In genomic region chr4:44038811-44039210, GRCh38 we compare ENCODE assay signal across 36 cellular contexts.
"Had no signal": no experiment of that assay in that cellular context is flagged by ENCODE, and none has a peak within 500 bp of the region (broad histone marks: within the 10 kb centered on the region; RNA-seq: fewer than 3 reads in every experiment).

No MANE protein-coding gene starts in this region.

- H3K27ac Mint-ChIP-seq: activated naive CD4-positive, alpha-beta T cell treated with anti-CD3 and anti-CD28 coated beads for 36 hours; activated naive CD4-positive, alpha-beta T cell treated with anti-CD3 and anti-CD28 coated beads, Interleukin-2, amount 10 ng/mL, durations not matched to agents 7 days and 5 days; activated naive CD4-positive, alpha-beta T cell treated with anti-CD3 and anti-CD28 coated beads, Interleukin-2, amount 50 U/mL, for 24 hours; activated naive CD4-positive, alpha-beta T cell treated with anti-CD3 and anti-CD28 coated beads, Interleukin-2, amount 50 U/mL, for 72 hours; activated naive CD8-positive, alpha-beta T cell; activated naive CD8-positive, alpha-beta T cell treated with anti-CD3 and anti-CD28 coated beads for 36 hours; activated naive CD8-positive, alpha-beta T cell treated with anti-CD3 and anti-CD28 coated beads, Interleukin-2, amount 10 ng/mL, durations not matched to agents 7 days and 5 days; activated naive CD8-positive, alpha-beta T cell treated with anti-CD3 and anti-CD28 coated beads, Interleukin-2, amount 50 U/mL, for 24 hours; activated T-cell treated with anti-CD3 and anti-CD28 coated beads, Interleukin-2, amount 50 U/mL, for 72 hours; activated T-helper 1 cell treated with anti-CD3 and anti-CD28 coated beads, Interleukin-12 subunit alpha, Interleukin-12 subunit beta, Interleukin-2, Interleukin-4 antibody, amounts not matched to agents 30 ng/mL and 10 ng/mL and 1 ng/mL, durations not matched to agents 14 hours and 24 hours and 36 hours; activated T-helper 17 cell treated with anti-CD3 and anti-CD28 coated beads, Interleukin-2, amount 50 U/mL, for 72 hours; activated T-helper 2 cell treated with anti-CD3 and anti-CD28 coated beads, Interferon-gamma antibody, Interleukin-2, Interleukin-4, amounts not matched to agents 10 μg/mL and 5 μg/mL and 100 μg/mL, durations not matched to agents 14 hours and 24 hours and 36 hours; brain had no signal

- H3K4me3 ChIP-seq: adrenal gland, ascending aorta, body of pancreas, breast epithelium, cardiac muscle cell had no signal

- H3K27me3 Mint-ChIP-seq: activated naive CD4-positive, alpha-beta T cell treated with anti-CD3 and anti-CD28 coated beads, Interleukin-2, amount 10 ng/mL, durations not matched to agents 7 days and 5 days; activated naive CD4-positive, alpha-beta T cell treated with anti-CD3 and anti-CD28 coated beads, Interleukin-2, amount 50 U/mL, for 24 hours; activated naive CD8-positive, alpha-beta T cell; activated naive CD8-positive, alpha-beta T cell treated with anti-CD3 and anti-CD28 coated beads for 36 hours; activated naive CD8-positive, alpha-beta T cell treated with anti-CD3 and anti-CD28 coated beads, Interleukin-2, amount 10 ng/mL, durations not matched to agents 7 days and 5 days; activated naive CD8-positive, alpha-beta T cell treated with anti-CD3 and anti-CD28 coated beads, Interleukin-2, amount 50 U/mL, for 24 hours; activated T-helper 17 cell treated with anti-CD3 and anti-CD28 coated beads, Interleukin-2, amount 50 U/mL, for 72 hours; brain; central memory CD8-positive, alpha-beta T cell had no signal

- H3K4me1 ChIP-seq: adrenal gland, ascending aorta, body of pancreas, breast epithelium had no signal

- ATAC-seq: activated naive CD4-positive, alpha-beta T cell treated with anti-CD3 and anti-CD28 coated beads, Interleukin-2, amount 50 U/mL, for 72 hours; activated naive CD8-positive, alpha-beta T cell treated with anti-CD3 and anti-CD28 coated beads, Interleukin-2, amount 50 U/mL, for 24 hours; activated T-cell treated with anti-CD3 and anti-CD28 coated beads, Interleukin-2, amount 50 U/mL, for 4 hours; activated T-cell treated with anti-CD3 and anti-CD28 coated beads, Interleukin-2, amount 50 U/mL, for 72 hours; activated T-helper 17 cell treated with anti-CD3 and anti-CD28 coated beads, Interleukin-2, amount 50 U/mL, for 72 hours; body of pancreas had no signal

- H3K9me3 Mint-ChIP-seq: activated naive CD4-positive, alpha-beta T cell treated with anti-CD3 and anti-CD28 coated beads for 36 hours; activated naive CD8-positive, alpha-beta T cell treated with anti-CD3 and anti-CD28 coated beads, Interleukin-2, amount 10 ng/mL, durations not matched to agents 7 days and 5 days; activated T-helper 1 cell treated with anti-CD3 and anti-CD28 coated beads, Interleukin-12 subunit alpha, Interleukin-12 subunit beta, Interleukin-2, Interleukin-4 antibody, amounts not matched to agents 30 ng/mL and 10 ng/mL and 1 ng/mL, durations not matched to agents 14 hours and 24 hours and 36 hours; brain had no signal

- H3K36me3 ChIP-seq: adrenal gland, ascending aorta, brain microvascular endothelial cell, breast epithelium, cardiac muscle cell had no signal

- H3K27ac ChIP-seq: adrenal gland, ascending aorta, body of pancreas, brain microvascular endothelial cell, breast epithelium, cardiac muscle cell had no signal

- H3K4me1 Mint-ChIP-seq: activated naive CD4-positive, alpha-beta T cell treated with anti-CD3 and anti-CD28 coated beads, Interleukin-2, amount 10 ng/mL, durations not matched to agents 7 days and 5 days; activated naive CD4-positive, alpha-beta T cell treated with anti-CD3 and anti-CD28 coated beads, Interleukin-2, amount 50 U/mL, for 24 hours; activated naive CD8-positive, alpha-beta T cell treated with anti-CD3 and anti-CD28 coated beads for 36 hours; activated naive CD8-positive, alpha-beta T cell treated with anti-CD3 and anti-CD28 coated beads, Interleukin-2, amount 10 ng/mL, durations not matched to agents 7 days and 5 days; activated naive CD8-positive, alpha-beta T cell treated with anti-CD3 and anti-CD28 coated beads, Interleukin-2, amount 50 U/mL, for 24 hours; activated T-helper 17 cell treated with anti-CD3 and anti-CD28 coated beads, Interleukin-2, amount 50 U/mL, for 72 hours; brain; central memory CD8-positive, alpha-beta T cell had no signal

- H3K9me3 ChIP-seq: ascending aorta, body of pancreas, breast epithelium had no signal

- H3K27me3 ChIP-seq: adrenal gland, ascending aorta, body of pancreas, brain microvascular endothelial cell, breast epithelium, cardiac muscle cell had no signal

- H3K4me3 Mint-ChIP-seq: activated naive CD4-positive, alpha-beta T cell treated with anti-CD3 and anti-CD28 coated beads for 36 hours; activated naive CD4-positive, alpha-beta T cell treated with anti-CD3 and anti-CD28 coated beads, Interleukin-2, amount 10 ng/mL, durations not matched to agents 7 days and 5 days; activated naive CD4-positive, alpha-beta T cell treated with anti-CD3 and anti-CD28 coated beads, Interleukin-2, amount 50 U/mL, for 24 hours; activated naive CD8-positive, alpha-beta T cell; activated naive CD8-positive, alpha-beta T cell treated with anti-CD3 and anti-CD28 coated beads for 36 hours; activated naive CD8-positive, alpha-beta T cell treated with anti-CD3 and anti-CD28 coated beads, Interleukin-2, amount 10 ng/mL, durations not matched to agents 7 days and 5 days; activated naive CD8-positive, alpha-beta T cell treated with anti-CD3 and anti-CD28 coated beads, Interleukin-2, amount 50 U/mL, for 24 hours; activated T-cell treated with anti-CD3 and anti-CD28 coated beads, Interleukin-2, amount 50 U/mL, for 4 hours; activated T-cell treated with anti-CD3 and anti-CD28 coated beads, Interleukin-2, amount 50 U/mL, for 72 hours; activated T-helper 1 cell treated with anti-CD3 and anti-CD28 coated beads, Interleukin-12 subunit alpha, Interleukin-12 subunit beta, Interleukin-2, Interleukin-4 antibody, amounts not matched to agents 30 ng/mL and 10 ng/mL and 1 ng/mL, durations not matched to agents 14 hours and 24 hours and 36 hours; activated T-helper 17 cell treated with anti-CD3 and anti-CD28 coated beads, Interleukin-2, amount 50 U/mL, for 72 hours; brain; central memory CD8-positive, alpha-beta T cell had no signal

- DNase-seq: activated effector memory CD4-positive, alpha-beta T cell treated with anti-CD3 and anti-CD28 coated beads, Interleukin-2, amount 50 U/mL, for 16 hours; activated effector memory CD4-positive, alpha-beta T cell treated with Interleukin-2 at 50 U/mL for 16 hours; activated gamma-delta T cell; activated gamma-delta T cell treated with Interleukin-2 at 50 U/mL for 16 hours; activated naive CD4-positive, alpha-beta T cell; activated naive CD4-positive, alpha-beta T cell treated with anti-CD3 and anti-CD28 coated beads for 36 hours; activated naive CD4-positive, alpha-beta T cell treated with anti-CD3 and anti-CD28 coated beads, Interleukin-2, amount 10 ng/mL, durations not matched to agents 7 days and 5 days; activated naive CD4-positive, alpha-beta T cell treated with anti-CD3 and anti-CD28 coated beads, Interleukin-2, amount 50 U/mL, for 16 hours; activated naive CD4-positive, alpha-beta T cell treated with Interleukin-2 at 50 U/mL for 16 hours; activated naive CD8-positive, alpha-beta T cell treated with anti-CD3 and anti-CD28 coated beads for 36 hours; activated naive CD8-positive, alpha-beta T cell treated with anti-CD3 and anti-CD28 coated beads, Interleukin-2, amount 10 ng/mL, durations not matched to agents 7 days and 5 days; activated naive CD8-positive, alpha-beta T cell treated with anti-CD3 and anti-CD28 coated beads, Interleukin-2, amount 50 U/mL, for 24 hours; activated T-cell treated with anti-CD3 and anti-CD28 coated beads, Interleukin-2, amount 50 U/mL, for 4 hours; activated T-cell treated with anti-CD3 and anti-CD28 coated beads, Interleukin-2, amount 50 U/mL, for 48 hours; activated T-cell treated with anti-CD3 and anti-CD28 coated beads, Interleukin-2, amount 50 U/mL, for 72 hours; adrenal gland; amniotic stem cell; amygdala; anterior cingulate cortex; aorta; body of pancreas; brain microvascular endothelial cell; caudate nucleus; central memory CD4-positive, alpha-beta T cell; cerebellar nuclear complex had no signal

- H3K36me3 Mint-ChIP-seq: activated naive CD4-positive, alpha-beta T cell treated with anti-CD3 and anti-CD28 coated beads, Interleukin-2, amount 10 ng/mL, durations not matched to agents 7 days and 5 days; activated naive CD4-positive, alpha-beta T cell treated with anti-CD3 and anti-CD28 coated beads, Interleukin-2, amount 50 U/mL, for 24 hours; activated naive CD4-positive, alpha-beta T cell treated with anti-CD3 and anti-CD28 coated beads, Interleukin-2, amount 50 U/mL, for 72 hours; activated naive CD8-positive, alpha-beta T cell; activated naive CD8-positive, alpha-beta T cell treated with anti-CD3 and anti-CD28 coated beads for 36 hours; activated naive CD8-positive, alpha-beta T cell treated with anti-CD3 and anti-CD28 coated beads, Interleukin-2, amount 10 ng/mL, durations not matched to agents 7 days and 5 days; brain had no signal
